Comparison of ENCODE assay signal across 8 cellular contexts in the genomic region with DNA sequence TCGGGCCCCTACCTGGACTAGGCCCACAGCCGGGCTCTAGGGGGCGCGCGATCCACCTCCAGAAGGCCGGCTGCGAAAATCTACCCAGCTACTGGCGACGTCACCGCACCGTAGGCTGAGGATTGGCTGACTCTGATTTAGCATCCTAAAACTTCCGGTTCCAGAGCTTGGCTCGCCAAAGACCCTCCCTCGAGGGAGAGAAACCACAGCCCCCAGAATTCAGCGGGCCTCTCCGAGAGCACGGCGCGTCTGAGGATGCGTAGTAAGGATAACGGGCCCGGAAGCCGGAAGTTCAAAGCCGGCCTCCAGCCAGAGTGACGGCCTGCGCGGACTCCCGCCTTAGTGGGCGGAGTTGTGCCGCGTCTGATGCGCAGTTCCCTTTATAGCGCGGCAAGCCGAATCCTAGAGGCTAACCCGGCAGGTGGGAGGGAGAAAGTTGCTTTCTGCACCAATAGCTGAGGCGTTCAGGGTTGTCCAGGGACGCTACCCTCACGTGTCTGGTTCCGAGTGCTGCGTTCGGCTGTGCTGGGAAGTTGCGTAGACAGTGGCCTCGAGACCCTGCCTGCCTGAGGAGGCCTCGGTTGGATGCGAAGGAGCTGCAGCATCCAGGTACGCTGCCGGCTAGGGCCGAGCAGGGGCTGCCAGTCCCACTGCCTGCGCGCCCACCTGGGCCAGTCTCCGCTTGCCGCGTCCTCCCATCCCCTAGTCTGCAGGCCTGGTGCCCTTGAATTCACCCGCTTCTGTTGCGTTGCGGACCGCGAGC. TPM values are rescaled to one million over a fixed set of nuclear protein-coding genes. Genes with fewer than 3 reads are reported as not detected.
A peak's percentile ranks its signal among the peaks of the same experiment; 100 is the strongest.
DNase-seq lines count a peak whose midpoint lies in the region; ATAC-seq and TF ChIP-seq lines count a peak whose summit lies in the region.

A gene (plus strand): TSS at position 544 of the 763 bp plus-strand sequence. CDS start 7,808 bp downstream, outside the sequence.

- peaks cover 0 to 29% (median 0%) of the 10 kb centered on the region in 9 donors for H3K36me3 ChIP-seq in heart right ventricle

- H3K4me1 ChIP-seq in heart right ventricle: peaks cover 16 to 68% (median 53%) of the 10 kb centered on the region in 9 donors

- peak; percentile 98 for DNase-seq in NCI-H1436 treated with DMSO at 0.1 percent for 48 hours (lab: John Stamatoyannopoulos, UW)
- DNase-seq in T-helper 1 cell: peak; percentile 98 to 100 (median 98)
- peak; percentile 99 for DNase-seq in amniotic epithelial cell (ENCODE audit: low read depth)
- DNase-seq in heart right ventricle: peak; percentile 98 to 99
- DNase-seq in posterior vena cava (ENCODE audit: low spot score): peak; percentile 100
- DNase-seq in ureter (ENCODE audit: low spot score): peak; percentile 99

- intact Hi-C loops in heart right ventricle (cut with DNase I): loop anchor here in 6 of 10 donors (2.0 to 10.0 kb wide), 6 partner anchors 25 to 290 kb away; a partner anchor contains a TSS
- intact Hi-C loops in posterior vena cava (cut with DNase I): no loop called here

- H3K4me3 ChIP-seq in GM12875 (ENCODE audit: low read depth, low read length) (peak within 1 kb of the TSS; percentile 96), heart right ventricle (peak within 1 kb of the TSS; percentile 70 to 100 (median 96))

- peak; percentile 88 for ATAC-seq in HG02840 (IDR thresholded peaks at IDR 0.05; ENCODE audit: low FRiP score, unreplicated experiment)
- ATAC-seq in heart right ventricle: peak; percentile 88 to 95 (median 92)

- TF ChIP-seq CTCF in GM12875 (IDR thresholded peaks at IDR 0.05; ENCODE audit: borderline replicate concordance, insufficient read depth, low read depth, low read length) (peak; percentile 96), heart right ventricle (IDR thresholded peaks at IDR 0.05) (peak; percentile 84 to 100 (median 92))

- 0 to 1% methylated on average over 59 of the region's 59 CpGs for WGBS in heart right ventricle, 2 donors

- H3K9me3 ChIP-seq in heart right ventricle: no peaks in the 10 kb centered on the region

- no peaks in the 10 kb centered on the region for H3K27me3 ChIP-seq in heart right ventricle

- H3K27ac ChIP-seq in heart right ventricle: peak within 1 kb of the TSS; percentile 83 to 98 (median 96)

RNA-seq across cellular contexts. Expression of the gene that starts here (rescaled TPM):
- total RNA-seq in heart right ventricle (100 to 1,000 TPM; 144 to 239 (median 170) TPM), posterior vena cava (10 to 100 TPM; 44.7 to 54.3 TPM), ureter (58.9 TPM)
- polyA plus RNA-seq in heart right ventricle: 100 to 1,000 TPM in 1 of 2 donors, 10 to 100 TPM in 1; 93.8 to 167 TPM

Comparison
In these comparisons a context has a peak if more than half of its experiments do, and no peak if none do; other contexts are left out.
1. Peak in every context shown above with its lines: DNase-seq, ATAC-seq, H3K4me3 ChIP-seq and H3K27ac ChIP-seq.
2. intact Hi-C loops: an anchor here in heart right ventricle (2.0 to 10.0 kb wide); none called in posterior vena cava.